Comparison of ENCODE assay signal across 27 cellular contexts in the genomic region with DNA sequence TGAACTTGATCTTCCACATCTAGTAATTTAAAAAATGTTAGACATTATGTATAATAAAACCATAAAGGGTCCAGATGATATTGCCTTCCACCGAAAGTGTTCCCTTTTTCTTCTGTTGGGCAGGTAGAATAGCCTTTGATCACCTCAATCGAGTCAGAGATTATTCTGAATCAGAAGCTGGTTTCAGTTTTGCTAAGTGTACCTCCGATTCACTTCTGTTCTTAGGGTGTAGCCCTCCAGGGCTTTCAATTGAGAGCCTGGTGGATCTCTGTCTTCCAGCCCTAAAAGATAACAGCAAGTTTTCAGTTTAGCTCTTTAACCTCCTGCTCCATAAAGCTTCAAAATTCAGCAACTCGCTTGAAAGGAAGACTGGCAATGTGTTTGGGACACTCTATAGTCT. TPM values are rescaled to one million over a fixed set of nuclear protein-coding genes. Genes with fewer than 3 reads are reported as not detected.
DNase-seq lines count a peak whose midpoint lies in the region; ATAC-seq and FAIRE-seq lines count a peak whose summit lies in the region.
"Had no signal": no experiment of that assay in that cellular context is flagged by ENCODE, and none has a peak within 500 bp of the region (broad histone marks: within the 10 kb centered on the region; RNA-seq: fewer than 3 reads in every experiment).

No MANE protein-coding gene starts in this region.

- no peak overlapping the region for H3K27ac Mint-ChIP-seq in activated naive CD4-positive, alpha-beta T cell treated with anti-CD3 and anti-CD28 coated beads, Interleukin-2, amount 50 U/mL, for 24 hours
- H3K27ac Mint-ChIP-seq: activated CD4-positive, alpha-beta T cell treated with anti-CD3 and anti-CD28 coated beads, Interleukin-2, amount 10 ng/mL, durations not matched to agents 24 days and 14 days; activated naive CD8-positive, alpha-beta T cell treated with anti-CD3 and anti-CD28 coated beads, Interleukin-2, amount 10 ng/mL, durations not matched to agents 7 days and 5 days; CD8-positive, alpha-beta T cell; IgD-negative memory B cell; stimulated activated naive CD8-positive, alpha-beta T cell treated with anti-CD3 and anti-CD28 coated beads, Interleukin-15, Interleukin-2, amounts not matched to agents 100 ng/mL and 50 ng/mL, for 24 hours had no signal

- FAIRE-seq in small intestine (lab: Jason Lieb, UNC), result no peak
- FAIRE-seq: H1 had no signal

- no peak for DNase-seq in activated naive CD4-positive, alpha-beta T cell (lab: John Stamatoyannopoulos, UW)
- DNase-seq in small intestine (peak; percentile 33), NCI-H128 (lab: John Stamatoyannopoulos, UW; ENCODE audit: unreplicated experiment) (no peak), DMS114 treated with DMSO at 0.1 percent for 48 hours (lab: John Stamatoyannopoulos, UW; ENCODE audit: unreplicated experiment) (no peak)
- DNase-seq: activated CD4-positive, alpha-beta T cell treated with anti-CD3 and anti-CD28 coated beads, Interleukin-2, amount 10 ng/mL, durations not matched to agents 24 days and 14 days; activated naive CD8-positive, alpha-beta T cell treated with anti-CD3 and anti-CD28 coated beads, Interleukin-2, amount 10 ng/mL, durations not matched to agents 7 days and 5 days; body of pancreas; CD8-positive, alpha-beta T cell; effector CD8-positive, alpha-beta T cell; hypothalamus; islet precursor cell; lower lobe of right lung; MG63; NCI-H2171 treated with DMSO at 0.1 percent for 48 hours; NCI-H69; psoas muscle; Right ventricle myocardium superior; stimulated activated CD4-positive, alpha-beta T cell treated with anti-CD3 and anti-CD28 coated beads, Interleukin-2, amount 100 ng/mL, for 48 hours; trophoblast cell had no signal

- no peak overlapping the region for H3K27ac ChIP-seq in small intestine (ENCODE audit: low read depth in 1 of 2, low read length in 1 of 2)
- H3K27ac ChIP-seq: body of pancreas, lower lobe of right lung, psoas muscle had no signal

- peaks cover 0 to 2% of the 10 kb centered on the region in 2 donors for H3K27me3 ChIP-seq in small intestine (ENCODE audit: control insufficient read depth in 2 of 2, insufficient read depth in 2 of 2, low read length in 2 of 2)
- H3K27me3 ChIP-seq: body of pancreas, MG63 had no signal

- peaks cover 7% of the 10 kb centered on the region for H3K27me3 Mint-ChIP-seq in activated naive CD4-positive, alpha-beta T cell treated with anti-CD3 and anti-CD28 coated beads, Interleukin-2, amount 50 U/mL, for 24 hours

- no peak overlapping the region for H3K4me3 ChIP-seq in small intestine (ENCODE audit: low read depth in 1 of 2, low read length in 2 of 2)
- H3K4me3 ChIP-seq: body of pancreas, lower lobe of right lung, MG63, psoas muscle, smooth muscle cell had no signal

- WGBS in small intestine, 3 donors, result 8 to 55% (median 18%) methylated on average over 4 of the region's 4 CpGs

- H3K4me1 Mint-ChIP-seq in activated naive CD4-positive, alpha-beta T cell treated with anti-CD3 and anti-CD28 coated beads, Interleukin-2, amount 50 U/mL, for 24 hours, result peaks cover 12% of the 10 kb centered on the region

- H3K36me3 Mint-ChIP-seq in activated naive CD4-positive, alpha-beta T cell treated with anti-CD3 and anti-CD28 coated beads, Interleukin-2, amount 50 U/mL, for 24 hours, result no peaks in the 10 kb centered on the region
- H3K36me3 Mint-ChIP-seq: activated naive CD8-positive, alpha-beta T cell treated with anti-CD3 and anti-CD28 coated beads, Interleukin-2, amount 10 ng/mL, durations not matched to agents 7 days and 5 days; CD8-positive, alpha-beta T cell; IgD-negative memory B cell had no signal

- peaks cover 0 to 3% of the 10 kb centered on the region in 2 donors for H3K4me1 ChIP-seq in small intestine (ENCODE audit: control insufficient read depth in 2 of 2, insufficient read depth in 1 of 2, low read depth in 1 of 2, low read length in 1 of 2)
- H3K4me1 ChIP-seq: body of pancreas, lower lobe of right lung, psoas muscle had no signal

- no peaks in the 10 kb centered on the region for H3K9me3 Mint-ChIP-seq in activated naive CD4-positive, alpha-beta T cell treated with anti-CD3 and anti-CD28 coated beads, Interleukin-2, amount 50 U/mL, for 24 hours
- H3K9me3 Mint-ChIP-seq: activated naive CD8-positive, alpha-beta T cell treated with anti-CD3 and anti-CD28 coated beads, Interleukin-2, amount 10 ng/mL, durations not matched to agents 7 days and 5 days; CD8-positive, alpha-beta T cell; stimulated activated naive CD8-positive, alpha-beta T cell treated with anti-CD3 and anti-CD28 coated beads, Interleukin-15, Interleukin-2, amounts not matched to agents 100 ng/mL and 50 ng/mL, for 24 hours had no signal

- peak overlapping the region; percentile 41 for H3K4me3 Mint-ChIP-seq in activated naive CD4-positive, alpha-beta T cell treated with anti-CD3 and anti-CD28 coated beads, Interleukin-2, amount 50 U/mL, for 24 hours
- H3K4me3 Mint-ChIP-seq: activated CD4-positive, alpha-beta T cell treated with anti-CD3 and anti-CD28 coated beads, Interleukin-2, amount 10 ng/mL, durations not matched to agents 24 days and 14 days; activated naive CD8-positive, alpha-beta T cell treated with anti-CD3 and anti-CD28 coated beads, Interleukin-2, amount 10 ng/mL, durations not matched to agents 7 days and 5 days; CD8-positive, alpha-beta T cell; IgD-negative memory B cell; stimulated activated naive CD8-positive, alpha-beta T cell treated with anti-CD3 and anti-CD28 coated beads, Interleukin-15, Interleukin-2, amounts not matched to agents 100 ng/mL and 50 ng/mL, for 24 hours had no signal

- peak; percentile 65 for ATAC-seq in GM19035 (IDR thresholded peaks at IDR 0.05; ENCODE audit: unreplicated experiment)
- ATAC-seq in HG02885 (IDR thresholded peaks at IDR 0.05; ENCODE audit: poor library complexity, unreplicated experiment), result peak; percentile 79
- no peak for ATAC-seq in HG03280 (IDR thresholded peaks at IDR 0.05; ENCODE audit: unreplicated experiment)
- ATAC-seq: body of pancreas, lower lobe of right lung, psoas muscle had no signal

- no peaks in the 10 kb centered on the region for H3K36me3 ChIP-seq in small intestine (ENCODE audit: control insufficient read depth in 2 of 2, insufficient read depth in 2 of 2, low read length in 2 of 2)
- H3K36me3 ChIP-seq: lower lobe of right lung, MG63 had no signal

- H3K9me3 ChIP-seq in small intestine (ENCODE audit: control insufficient read depth, low read depth), result no peaks in the 10 kb centered on the region
- H3K9me3 ChIP-seq: body of pancreas, lower lobe of right lung, MG63, psoas muscle had no signal

RNA-seq across cellular contexts. Expression of a gene that starts 21.1 kb away (rescaled TPM):
- 10 to 100 TPM; 56.6 to 83.0 (median 75.1) TPM for polyA plus RNA-seq in small intestine
